Comparison of ENCODE assay signal across 13 cellular contexts in the genomic region with DNA sequence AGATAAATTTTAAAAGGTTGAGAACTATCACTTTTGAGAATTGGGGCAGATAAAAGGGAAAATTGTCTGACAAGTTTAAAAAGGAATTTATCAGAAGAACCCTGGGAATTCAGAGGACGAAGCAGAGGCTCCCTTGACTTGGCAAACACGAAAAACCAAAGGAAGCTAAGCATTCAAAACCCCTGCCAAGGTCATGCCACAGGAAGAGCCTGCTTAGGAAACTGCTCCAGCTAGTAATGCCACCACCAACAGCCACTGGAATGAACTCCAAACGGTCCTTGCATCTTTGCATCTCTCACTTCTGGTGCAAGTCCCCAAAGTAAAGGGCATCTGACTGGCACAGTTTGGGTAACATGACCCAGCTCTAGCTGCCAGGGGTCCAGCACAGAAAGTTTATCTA. TPM values are rescaled to one million over a fixed set of nuclear protein-coding genes. Genes with fewer than 3 reads are reported as not detected.
DNase-seq lines count a peak whose midpoint lies in the region; ATAC-seq and TF ChIP-seq lines count a peak whose summit lies in the region.
"Had no signal": no experiment of that assay in that cellular context is flagged by ENCODE, and none has a peak within 500 bp of the region (broad histone marks: within the 10 kb centered on the region; RNA-seq: fewer than 3 reads in every experiment).

No MANE protein-coding gene starts in this region.

- H3K4me1 Mint-ChIP-seq in stimulated activated naive CD8-positive, alpha-beta T cell treated with anti-CD3 and anti-CD28 coated beads, Interleukin-15, amount 100 ng/mL, for 72 hours = peaks cover 60% of the 10 kb centered on the region

- no peak overlapping the region for H3K4me3 Mint-ChIP-seq in stimulated activated naive CD8-positive, alpha-beta T cell treated with anti-CD3 and anti-CD28 coated beads, Interleukin-15, amount 100 ng/mL, for 72 hours
- H3K4me3 Mint-ChIP-seq: activated naive CD8-positive, alpha-beta T cell treated with anti-CD3 and anti-CD28 coated beads, Interleukin-2, amount 50 U/mL, for 24 hours; neural progenitor cell had no signal

- intact Hi-C loops in esophagus muscularis mucosa (cut with DNase I) = no loop called here
- intact Hi-C loops in lower leg skin (cut with DNase I; ENCODE audit: low total_unique reads) = no loop called here

- peak overlapping the region in 1 of 11 experiments; percentile 13; a peak in 1 of 22 replicates for H3K9ac ChIP-seq in BLaER1 treated with 17β-estradiol and CSF1 and Interleukin-3, amounts not matched to agents 10 nM and 100 nM
- H3K9ac ChIP-seq: neural progenitor cell had no signal

- H3K4me2 ChIP-seq in BLaER1 treated with 17β-estradiol and CSF1 and Interleukin-3, amounts not matched to agents 10 nM and 100 nM = peak overlapping the region; percentile 9 to 68 (median 40); a peak in 18 of 22 replicates
- peak overlapping the region; percentile 61 for H3K4me2 ChIP-seq in osteoblast (ENCODE audit: insufficient read depth, low read length)
- H3K4me2 ChIP-seq: neural progenitor cell had no signal

- no peaks in the 10 kb centered on the region for H3K9me3 Mint-ChIP-seq in stimulated activated naive CD8-positive, alpha-beta T cell treated with anti-CD3 and anti-CD28 coated beads, Interleukin-15, amount 100 ng/mL, for 72 hours
- H3K9me3 Mint-ChIP-seq: activated naive CD8-positive, alpha-beta T cell treated with anti-CD3 and anti-CD28 coated beads, Interleukin-2, amount 50 U/mL, for 24 hours had no signal

- H3K27ac ChIP-seq in BLaER1 treated with 17β-estradiol and CSF1 and Interleukin-3, amounts not matched to agents 10 nM and 100 nM = 0 out of 22 replicates have a peak overlapping the region, but pooled peaks of 1 of the 11 experiments have one; percentile 1
- H3K27ac ChIP-seq in esophagus muscularis mucosa (replicated peaks in 1 of 4) (peak overlapping the region in 3 of 4 donors; percentile 10 to 49 (median 20)), osteoblast (ENCODE audit: low read depth, low read length) (no peak overlapping the region)
- H3K27ac ChIP-seq: neural progenitor cell had no signal

- H3K9me3 ChIP-seq in BLaER1 treated with 17β-estradiol and CSF1 and Interleukin-3, amounts not matched to agents 10 nM and 100 nM (replicated peaks in 1 of 11) = no peaks in the 10 kb centered on the region
- H3K9me3 ChIP-seq in esophagus muscularis mucosa (no peaks in the 10 kb centered on the region), osteoblast (ENCODE audit: low read depth, low read length) (no peaks in the 10 kb centered on the region)

- no peaks in the 10 kb centered on the region for H3K27me3 Mint-ChIP-seq in stimulated activated naive CD8-positive, alpha-beta T cell treated with anti-CD3 and anti-CD28 coated beads, Interleukin-15, amount 100 ng/mL, for 72 hours
- H3K27me3 Mint-ChIP-seq: activated naive CD8-positive, alpha-beta T cell treated with anti-CD3 and anti-CD28 coated beads, Interleukin-2, amount 50 U/mL, for 24 hours had no signal

- peak overlapping the region in 1 of 2 donors; percentile 74 for H3K27ac Mint-ChIP-seq in stimulated activated naive CD8-positive, alpha-beta T cell treated with anti-CD3 and anti-CD28 coated beads, Interleukin-15, amount 100 ng/mL, for 72 hours
- H3K27ac Mint-ChIP-seq: activated naive CD8-positive, alpha-beta T cell treated with anti-CD3 and anti-CD28 coated beads, Interleukin-2, amount 50 U/mL, for 24 hours; neural progenitor cell had no signal

- H3K27me3 ChIP-seq in BLaER1 treated with 17β-estradiol and CSF1 and Interleukin-3, amounts not matched to agents 10 nM and 100 nM = no peaks in the 10 kb centered on the region
- H3K27me3 ChIP-seq in esophagus muscularis mucosa (no peaks in the 10 kb centered on the region), osteoblast (ENCODE audit: insufficient read depth, low read length) (no peaks in the 10 kb centered on the region)
- H3K27me3 ChIP-seq: neural progenitor cell had no signal

- H2AFZ ChIP-seq in osteoblast (ENCODE audit: low read length) = no peak overlapping the region
- H2AFZ ChIP-seq: neural progenitor cell had no signal

- peaks cover 15 to 80% (median 37%) of the 10 kb centered on the region in 11 experiments for H3K36me3 ChIP-seq in BLaER1 treated with 17β-estradiol and CSF1 and Interleukin-3, amounts not matched to agents 10 nM and 100 nM
- H3K36me3 ChIP-seq in esophagus muscularis mucosa (no peaks in the 10 kb centered on the region), osteoblast (ENCODE audit: insufficient read depth, low read length) (no peaks in the 10 kb centered on the region)
- H3K36me3 ChIP-seq: neural progenitor cell had no signal

- peaks cover 23 to 82% (median 45%) of the 10 kb centered on the region in 10 experiments for H3K4me1 ChIP-seq in BLaER1 treated with 17β-estradiol and CSF1 and Interleukin-3, amounts not matched to agents 10 nM and 100 nM
- H3K4me1 ChIP-seq in esophagus muscularis mucosa = peaks cover 72 to 100% (median 93%) of the 10 kb centered on the region in 4 donors
- peaks cover 31% of the 10 kb centered on the region for H3K4me1 ChIP-seq in osteoblast (ENCODE audit: insufficient read depth, low read length)

- TF ChIP-seq CTCF in esophagus muscularis mucosa (IDR thresholded peaks at IDR 0.05) = no peak
- TF ChIP-seq CTCF in osteoblast (IDR thresholded peaks at IDR 0.05; ENCODE audit: extremely low read depth, low read depth, low read length) = no peak
- TF ChIP-seq CTCF in lower leg skin (IDR thresholded peaks at IDR 0.05) = no peak

- peak; percentile 36 for DNase-seq in LHCN-M2 (ENCODE audit: low read depth)
- no peak for DNase-seq in esophagus muscularis mucosa (ENCODE audit: extremely low spot score)
- DNase-seq in osteoblast (ENCODE audit: insufficient read length, low spot score, missing footprints) = peak; percentile 67
- no peak for DNase-seq in stimulated activated naive CD8-positive, alpha-beta T cell treated with anti-CD3 and anti-CD28 coated beads, Interleukin-15, amount 100 ng/mL, for 72 hours
- no peak for DNase-seq in lower leg skin (ENCODE audit: low spot score in 2 of 2)
- DNase-seq: activated CD4-positive, alpha-beta T cell treated with anti-CD3 and anti-CD28 coated beads for 1 hour; activated naive CD8-positive, alpha-beta T cell treated with anti-CD3 and anti-CD28 coated beads, Interleukin-2, amount 50 U/mL, for 24 hours; DMS 273 treated with DMSO at 0.1 percent for 48 hours; KBM-7 had no signal

- peaks cover 96% of the 10 kb centered on the region for H3K79me2 ChIP-seq in osteoblast (ENCODE audit: insufficient read depth, low read length)

- WGBS in esophagus muscularis mucosa = 8% methylated on average over 3 of the region's 3 CpGs
- WGBS in lower leg skin, 2 donors = 0 to 3% methylated on average over 3 of the region's 3 CpGs

- ATAC-seq in stimulated activated naive CD8-positive, alpha-beta T cell treated with anti-CD3 and anti-CD28 coated beads, Interleukin-15, amount 100 ng/mL, for 72 hours = no peak
- ATAC-seq in HG03039 (IDR thresholded peaks at IDR 0.05; ENCODE audit: unreplicated experiment) = no peak
- no peak for ATAC-seq in HG03442 (IDR thresholded peaks at IDR 0.05; ENCODE audit: unreplicated experiment)
- ATAC-seq: activated naive CD8-positive, alpha-beta T cell treated with anti-CD3 and anti-CD28 coated beads, Interleukin-2, amount 50 U/mL, for 24 hours had no signal

- peaks cover 79 to 100% (median 99%) of the 10 kb centered on the region in 11 experiments for H4K20me1 ChIP-seq in BLaER1 treated with 17β-estradiol and CSF1 and Interleukin-3, amounts not matched to agents 10 nM and 100 nM
- H4K20me1 ChIP-seq in osteoblast (ENCODE audit: insufficient read depth, low read length) = peaks cover 72% of the 10 kb centered on the region

- TF ChIP-seq EP300 in esophagus muscularis mucosa (IDR thresholded peaks at IDR 0.05) = no peak

- H3K4me3 ChIP-seq in BLaER1 treated with 17β-estradiol and CSF1 and Interleukin-3, amounts not matched to agents 10 nM and 100 nM = no peak overlapping the region
- H3K4me3 ChIP-seq in esophagus muscularis mucosa (no peak overlapping the region), osteoblast (ENCODE audit: insufficient read depth, low read length) (no peak overlapping the region), lower leg skin (ENCODE audit: low read depth, poor library complexity, severe bottlenecking) (no peak overlapping the region)
- H3K4me3 ChIP-seq: neural progenitor cell had no signal

- TF ChIP-seq POLR2A in esophagus muscularis mucosa (IDR thresholded peaks at IDR 0.05; ENCODE audit: low read depth) = no peak
- no peak for TF ChIP-seq POLR2A in lower leg skin (IDR thresholded peaks at IDR 0.05)

RNA-seq across cellular contexts. Expression of gene GPBP1L1, which starts 7.2 kb away (rescaled TPM):
- total RNA-seq in LHCN-M2 (2014; rRNA removed) (110 and 116 TPM in 2 replicates), esophagus muscularis mucosa (100 to 1,000 TPM in 2 of 4 donors, 10 to 100 TPM in 2; 87.6 to 110 (median 98.7) TPM), osteoblast (94.3 and 97.4 TPM in 2 replicates), lower leg skin (100 to 1,000 TPM; 109 to 121 (median 111) TPM)
- polyA plus RNA-seq in LHCN-M2 (2012) = 24.6 TPM

RNA-seq across cellular contexts. Expression of gene TMEM69, which starts 8.9 kb away (rescaled TPM):
- total RNA-seq in LHCN-M2 (2014; rRNA removed) (22.3 and 29.6 TPM in 2 replicates), esophagus muscularis mucosa (10 to 100 TPM; 18.9 to 22.5 (median 19.9) TPM), osteoblast (10.5 and 11.8 TPM in 2 replicates), lower leg skin (10 to 100 TPM; 21.8 to 32.9 (median 22.8) TPM)
- polyA plus RNA-seq in LHCN-M2 (2012) = 12.7 TPM

RNA-seq across cellular contexts. Expression of gene CCDC17, which starts 55.3 kb away (rescaled TPM):
- total RNA-seq in LHCN-M2 (2014; rRNA removed) (0.58 and 0.98 TPM in 2 replicates), esophagus muscularis mucosa (1 to 10 TPM in 1 of 4 donors, under 1 TPM in 3; 0.66 to 1.0 (median 0.90) TPM), osteoblast (0.72 and 1.5 TPM in 2 replicates), lower leg skin (1 to 10 TPM; 1.4 to 2.1 (median 1.7) TPM)
- 0.11 TPM for polyA plus RNA-seq in LHCN-M2 (2012)

Comparison
In these comparisons a context has a peak if more than half of its experiments do, and no peak if none do; other contexts are left out.
1. DNase-seq: peak in LHCN-M2 (single experiment) and osteoblast (single experiment); none in esophagus muscularis mucosa (single experiment), stimulated activated naive CD8-positive, alpha-beta T cell treated with anti-CD3 and anti-CD28 coated beads, Interleukin-15, amount 100 ng/mL, for 72 hours (0 of 2) and lower leg skin (0 of 2).